ENCODE assay signal across 1 cellular context in genomic region chr12:57213068-57213715, GRCh38.
A peak's percentile ranks its signal among the peaks of the same experiment; 100 is the strongest.
TF ChIP-seq lines count a peak whose summit lies in the region.

No MANE protein-coding gene starts in this region.

TF ChIP-seq in A549, 52 proteins besides CTCF, POLR2A, EP300 and RAD21 (continued from another document):
- TF ChIP-seq ATOH8 (CRISPR knock-in tag; IDR thresholded peaks at IDR 0.05; ENCODE audit: low read depth): no peak
- TF ChIP-seq ZC3H11A (IDR thresholded peaks at IDR 0.05): no peak
- TF ChIP-seq, protein P1, sequence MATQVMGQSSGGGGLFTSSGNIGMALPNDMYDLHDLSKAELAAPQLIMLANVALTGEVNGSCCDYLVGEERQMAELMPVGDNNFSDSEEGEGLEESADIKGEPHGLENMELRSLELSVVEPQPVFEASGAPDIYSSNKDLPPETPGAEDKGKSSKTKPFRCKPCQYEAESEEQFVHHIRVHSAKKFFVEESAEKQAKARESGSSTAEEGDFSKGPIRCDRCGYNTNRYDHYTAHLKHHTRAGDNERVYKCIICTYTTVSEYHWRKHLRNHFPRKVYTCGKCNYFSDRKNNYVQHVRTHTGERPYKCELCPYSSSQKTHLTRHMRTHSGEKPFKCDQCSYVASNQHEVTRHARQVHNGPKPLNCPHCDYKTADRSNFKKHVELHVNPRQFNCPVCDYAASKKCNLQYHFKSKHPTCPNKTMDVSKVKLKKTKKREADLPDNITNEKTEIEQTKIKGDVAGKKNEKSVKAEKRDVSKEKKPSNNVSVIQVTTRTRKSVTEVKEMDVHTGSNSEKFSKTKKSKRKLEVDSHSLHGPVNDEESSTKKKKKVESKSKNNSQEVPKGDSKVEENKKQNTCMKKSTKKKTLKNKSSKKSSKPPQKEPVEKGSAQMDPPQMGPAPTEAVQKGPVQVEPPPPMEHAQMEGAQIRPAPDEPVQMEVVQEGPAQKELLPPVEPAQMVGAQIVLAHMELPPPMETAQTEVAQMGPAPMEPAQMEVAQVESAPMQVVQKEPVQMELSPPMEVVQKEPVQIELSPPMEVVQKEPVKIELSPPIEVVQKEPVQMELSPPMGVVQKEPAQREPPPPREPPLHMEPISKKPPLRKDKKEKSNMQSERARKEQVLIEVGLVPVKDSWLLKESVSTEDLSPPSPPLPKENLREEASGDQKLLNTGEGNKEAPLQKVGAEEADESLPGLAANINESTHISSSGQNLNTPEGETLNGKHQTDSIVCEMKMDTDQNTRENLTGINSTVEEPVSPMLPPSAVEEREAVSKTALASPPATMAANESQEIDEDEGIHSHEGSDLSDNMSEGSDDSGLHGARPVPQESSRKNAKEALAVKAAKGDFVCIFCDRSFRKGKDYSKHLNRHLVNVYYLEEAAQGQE (IDR thresholded peaks at IDR 0.05): no peak
- no peak for TF ChIP-seq BCL3 (IDR thresholded peaks at IDR 0.05)
- TF ChIP-seq HOXA7 (CRISPR knock-in tag; IDR thresholded peaks at IDR 0.05): no peak
- peak; percentile 89 for TF ChIP-seq MYC (IDR thresholded peaks at IDR 0.05; ENCODE audit: borderline replicate concordance, low read length)
- TF ChIP-seq CBX8 (IDR thresholded peaks at IDR 0.05): no peak
- TF ChIP-seq MAZ (IDR thresholded peaks at IDR 0.05; ENCODE audit: borderline replicate concordance, low read depth, low read length): no peak
- no peak for TF ChIP-seq TFCP2L1 (CRISPR knock-in tag; IDR thresholded peaks at IDR 0.05)
- no peak for TF ChIP-seq TP53 (CRISPR knock-in tag; IDR thresholded peaks at IDR 0.05)
- TF ChIP-seq ZSCAN20 (CRISPR knock-in tag; IDR thresholded peaks at IDR 0.05): no peak
- peak; percentile 79 for TF ChIP-seq SMC3 (IDR thresholded peaks at IDR 0.05)
- TF ChIP-seq HOXB5 (CRISPR knock-in tag; IDR thresholded peaks at IDR 0.05): no peak
- no peak for TF ChIP-seq RFX5 (IDR thresholded peaks at IDR 0.05)
- TF ChIP-seq CHD4 (IDR thresholded peaks at IDR 0.05; ENCODE audit: borderline replicate concordance): no peak
- no peak for TF ChIP-seq HDAC2 (IDR thresholded peaks at IDR 0.05)
